1 cellular context compared by ENCODE assay signal in the genomic region with DNA sequence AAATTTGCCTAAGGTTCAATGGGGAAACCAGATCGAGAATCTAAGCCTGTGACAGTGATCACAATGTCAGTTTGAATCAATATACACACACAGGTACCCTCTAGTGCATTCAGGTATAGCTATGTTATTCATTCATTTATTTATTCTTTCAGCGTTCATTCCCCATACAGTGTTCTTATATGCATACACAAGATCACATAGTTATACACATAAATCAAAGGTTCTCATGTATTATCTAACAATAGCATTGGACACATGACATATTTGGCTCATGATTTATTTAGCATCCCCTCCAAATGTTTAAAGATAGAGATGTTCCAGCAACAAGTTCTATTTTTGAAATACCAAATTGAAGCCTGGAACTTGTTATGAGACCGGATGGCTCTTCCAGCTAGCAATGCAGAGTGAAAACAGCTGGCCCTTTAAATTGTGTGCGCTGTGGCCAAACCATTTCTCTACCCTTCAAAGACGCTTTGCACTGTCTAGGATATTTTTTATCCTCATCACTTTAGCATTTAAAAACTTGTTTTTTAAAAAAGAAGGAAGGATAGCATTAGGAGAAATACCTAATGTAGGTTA.
TF ChIP-seq lines count a peak whose summit lies in the region.

No MANE protein-coding gene starts in this region.

TF ChIP-seq in A549, 52 proteins besides CTCF, POLR2A, EP300 and RAD21 (continued from another document):
- TF ChIP-seq, protein P1, sequence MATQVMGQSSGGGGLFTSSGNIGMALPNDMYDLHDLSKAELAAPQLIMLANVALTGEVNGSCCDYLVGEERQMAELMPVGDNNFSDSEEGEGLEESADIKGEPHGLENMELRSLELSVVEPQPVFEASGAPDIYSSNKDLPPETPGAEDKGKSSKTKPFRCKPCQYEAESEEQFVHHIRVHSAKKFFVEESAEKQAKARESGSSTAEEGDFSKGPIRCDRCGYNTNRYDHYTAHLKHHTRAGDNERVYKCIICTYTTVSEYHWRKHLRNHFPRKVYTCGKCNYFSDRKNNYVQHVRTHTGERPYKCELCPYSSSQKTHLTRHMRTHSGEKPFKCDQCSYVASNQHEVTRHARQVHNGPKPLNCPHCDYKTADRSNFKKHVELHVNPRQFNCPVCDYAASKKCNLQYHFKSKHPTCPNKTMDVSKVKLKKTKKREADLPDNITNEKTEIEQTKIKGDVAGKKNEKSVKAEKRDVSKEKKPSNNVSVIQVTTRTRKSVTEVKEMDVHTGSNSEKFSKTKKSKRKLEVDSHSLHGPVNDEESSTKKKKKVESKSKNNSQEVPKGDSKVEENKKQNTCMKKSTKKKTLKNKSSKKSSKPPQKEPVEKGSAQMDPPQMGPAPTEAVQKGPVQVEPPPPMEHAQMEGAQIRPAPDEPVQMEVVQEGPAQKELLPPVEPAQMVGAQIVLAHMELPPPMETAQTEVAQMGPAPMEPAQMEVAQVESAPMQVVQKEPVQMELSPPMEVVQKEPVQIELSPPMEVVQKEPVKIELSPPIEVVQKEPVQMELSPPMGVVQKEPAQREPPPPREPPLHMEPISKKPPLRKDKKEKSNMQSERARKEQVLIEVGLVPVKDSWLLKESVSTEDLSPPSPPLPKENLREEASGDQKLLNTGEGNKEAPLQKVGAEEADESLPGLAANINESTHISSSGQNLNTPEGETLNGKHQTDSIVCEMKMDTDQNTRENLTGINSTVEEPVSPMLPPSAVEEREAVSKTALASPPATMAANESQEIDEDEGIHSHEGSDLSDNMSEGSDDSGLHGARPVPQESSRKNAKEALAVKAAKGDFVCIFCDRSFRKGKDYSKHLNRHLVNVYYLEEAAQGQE (IDR thresholded peaks at IDR 0.05): no peak
- TF ChIP-seq GATA3 (IDR thresholded peaks at IDR 0.05; ENCODE audit: borderline replicate concordance): no peak
- TF ChIP-seq ZFP36 (IDR thresholded peaks at IDR 0.05; ENCODE audit: borderline replicate concordance, partially characterized antibody): no peak
- TF ChIP-seq ESRRA (IDR thresholded peaks at IDR 0.05; ENCODE audit: borderline replicate concordance, low read length): no peak
- no peak for TF ChIP-seq TFCP2L1 (CRISPR knock-in tag; IDR thresholded peaks at IDR 0.05)
- TF ChIP-seq EHF (CRISPR knock-in tag; IDR thresholded peaks at IDR 0.05): no peak
- no peak for TF ChIP-seq POLR2AphosphoS2 (conservative IDR thresholded peaks at IDR 0.05; ENCODE audit: low read length)
- TF ChIP-seq HOXB13 (CRISPR knock-in tag; IDR thresholded peaks at IDR 0.05; ENCODE audit: low read depth): no peak
